ENCODE assay signal across 1 cellular context in genomic region chr15:43329960-43330779, GRCh38.
A peak's percentile ranks its signal among the peaks of the same experiment; 100 is the strongest.
TF ChIP-seq lines count a peak whose summit lies in the region.

A gene with protein sequence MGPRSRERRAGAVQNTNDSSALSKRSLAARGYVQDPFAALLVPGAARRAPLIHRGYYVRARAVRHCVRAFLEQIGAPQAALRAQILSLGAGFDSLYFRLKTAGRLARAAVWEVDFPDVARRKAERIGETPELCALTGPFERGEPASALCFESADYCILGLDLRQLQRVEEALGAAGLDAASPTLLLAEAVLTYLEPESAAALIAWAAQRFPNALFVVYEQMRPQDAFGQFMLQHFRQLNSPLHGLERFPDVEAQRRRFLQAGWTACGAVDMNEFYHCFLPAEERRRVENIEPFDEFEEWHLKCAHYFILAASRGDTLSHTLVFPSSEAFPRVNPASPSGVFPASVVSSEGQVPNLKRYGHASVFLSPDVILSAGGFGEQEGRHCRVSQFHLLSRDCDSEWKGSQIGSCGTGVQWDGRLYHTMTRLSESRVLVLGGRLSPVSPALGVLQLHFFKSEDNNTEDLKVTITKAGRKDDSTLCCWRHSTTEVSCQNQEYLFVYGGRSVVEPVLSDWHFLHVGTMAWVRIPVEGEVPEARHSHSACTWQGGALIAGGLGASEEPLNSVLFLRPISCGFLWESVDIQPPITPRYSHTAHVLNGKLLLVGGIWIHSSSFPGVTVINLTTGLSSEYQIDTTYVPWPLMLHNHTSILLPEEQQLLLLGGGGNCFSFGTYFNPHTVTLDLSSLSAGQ (minus strand): TSS chr15:43330573. CDS start chr15:43330489, 84 bp downstream.

TF ChIP-seq in GM12878, 131 proteins besides CTCF, POLR2A, EP300 and RAD21 (continued from another document):
- peak; percentile 92 for TF ChIP-seq ZBTB40 (IDR thresholded peaks at IDR 0.05; ENCODE audit: borderline replicate concordance)
- no peak for TF ChIP-seq SREBF1 (IDR thresholded peaks at IDR 0.05; ENCODE audit: low read length)
- no peak for TF ChIP-seq MTA3 (IDR thresholded peaks at IDR 0.05; ENCODE audit: borderline replicate concordance, low read length)
- 0 out of 2 replicates have a peak, but pooled peaks have one; percentile 11 for TF ChIP-seq YY1 (IDR thresholded peaks at IDR 0.05; ENCODE audit: low read depth, low read length)
- peak; percentile 70 for TF ChIP-seq MLLT1 (IDR thresholded peaks at IDR 0.05)
- peak; percentile 70; the same call in 1 of the 2 replicates for TF ChIP-seq SPI1 (IDR thresholded peaks at IDR 0.05; ENCODE audit: borderline replicate concordance, insufficient read depth, low read depth, low read length)
- TF ChIP-seq MEF2B (IDR thresholded peaks at IDR 0.05; ENCODE audit: partially characterized antibody, poor library complexity, severe bottlenecking) = no peak
- TF ChIP-seq MAX (IDR thresholded peaks at IDR 0.05; ENCODE audit: low read depth, low read length) = peak; percentile 17; the same call in 1 of the 2 replicates
- TF ChIP-seq ATF7 (IDR thresholded peaks at IDR 0.05; ENCODE audit: low read depth) = peak; percentile 72
- TF ChIP-seq MTA2 (IDR thresholded peaks at IDR 0.05; ENCODE audit: low read depth) = no peak
- TF ChIP-seq, protein P1, sequence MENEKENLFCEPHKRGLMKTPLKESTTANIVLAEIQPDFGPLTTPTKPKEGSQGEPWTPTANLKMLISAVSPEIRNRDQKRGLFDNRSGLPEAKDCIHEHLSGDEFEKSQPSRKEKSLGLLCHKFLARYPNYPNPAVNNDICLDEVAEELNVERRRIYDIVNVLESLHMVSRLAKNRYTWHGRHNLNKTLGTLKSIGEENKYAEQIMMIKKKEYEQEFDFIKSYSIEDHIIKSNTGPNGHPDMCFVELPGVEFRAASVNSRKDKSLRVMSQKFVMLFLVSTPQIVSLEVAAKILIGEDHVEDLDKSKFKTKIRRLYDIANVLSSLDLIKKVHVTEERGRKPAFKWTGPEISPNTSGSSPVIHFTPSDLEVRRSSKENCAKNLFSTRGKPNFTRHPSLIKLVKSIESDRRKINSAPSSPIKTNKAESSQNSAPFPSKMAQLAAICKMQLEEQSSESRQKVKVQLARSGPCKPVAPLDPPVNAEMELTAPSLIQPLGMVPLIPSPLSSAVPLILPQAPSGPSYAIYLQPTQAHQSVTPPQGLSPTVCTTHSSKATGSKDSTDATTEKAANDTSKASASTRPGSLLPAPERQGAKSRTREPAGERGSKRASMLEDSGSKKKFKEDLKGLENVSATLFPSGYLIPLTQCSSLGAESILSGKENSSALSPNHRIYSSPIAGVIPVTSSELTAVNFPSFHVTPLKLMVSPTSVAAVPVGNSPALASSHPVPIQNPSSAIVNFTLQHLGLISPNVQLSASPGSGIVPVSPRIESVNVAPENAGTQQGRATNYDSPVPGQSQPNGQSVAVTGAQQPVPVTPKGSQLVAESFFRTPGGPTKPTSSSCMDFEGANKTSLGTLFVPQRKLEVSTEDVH (IDR thresholded peaks at IDR 0.05; ENCODE audit: low read depth, partially characterized antibody) = peak; percentile 36
- TF ChIP-seq, protein P2, sequence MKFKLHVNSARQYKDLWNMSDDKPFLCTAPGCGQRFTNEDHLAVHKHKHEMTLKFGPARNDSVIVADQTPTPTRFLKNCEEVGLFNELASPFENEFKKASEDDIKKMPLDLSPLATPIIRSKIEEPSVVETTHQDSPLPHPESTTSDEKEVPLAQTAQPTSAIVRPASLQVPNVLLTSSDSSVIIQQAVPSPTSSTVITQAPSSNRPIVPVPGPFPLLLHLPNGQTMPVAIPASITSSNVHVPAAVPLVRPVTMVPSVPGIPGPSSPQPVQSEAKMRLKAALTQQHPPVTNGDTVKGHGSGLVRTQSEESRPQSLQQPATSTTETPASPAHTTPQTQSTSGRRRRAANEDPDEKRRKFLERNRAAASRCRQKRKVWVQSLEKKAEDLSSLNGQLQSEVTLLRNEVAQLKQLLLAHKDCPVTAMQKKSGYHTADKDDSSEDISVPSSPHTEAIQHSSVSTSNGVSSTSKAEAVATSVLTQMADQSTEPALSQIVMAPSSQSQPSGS (IDR thresholded peaks at IDR 0.05; ENCODE audit: low read length) = no peak
